In genomic region chr17:2786176-2786881, GRCh38 we compare ENCODE assay signal across 8 cellular contexts. TPM values are rescaled to one million over a fixed set of nuclear protein-coding genes. Genes with fewer than 3 reads are reported as not detected.
DNase-seq lines count a peak whose midpoint lies in the region; ATAC-seq, FAIRE-seq and TF ChIP-seq lines count a peak whose summit lies in the region.

No MANE protein-coding gene starts in this region.

- FAIRE-seq in TTC549 (lab: Jason Lieb, UNC): peak; percentile 42

- H3K27me3 ChIP-seq in skeletal muscle satellite cell (ENCODE audit: control insufficient read depth, insufficient read depth, low read length): peaks cover 14% of the 10 kb centered on the region

- peak overlapping the region; percentile 31 for H3K4me2 ChIP-seq in skeletal muscle satellite cell (ENCODE audit: low read length)

- peaks cover 5% of the 10 kb centered on the region for H3K4me1 ChIP-seq in skeletal muscle satellite cell (ENCODE audit: control insufficient read depth, insufficient read depth, low read length)

- H3K4me3 ChIP-seq in astrocyte of the spinal cord (ENCODE audit: low read depth, low read length): no peak overlapping the region
- H3K4me3 ChIP-seq in skeletal muscle satellite cell (ENCODE audit: low read length): no peak overlapping the region

- no peaks in the 10 kb centered on the region for H3K36me3 ChIP-seq in skeletal muscle satellite cell (ENCODE audit: insufficient read depth, low read length)

- ATAC-seq in HG03025 (IDR thresholded peaks at IDR 0.05; ENCODE audit: low FRiP score, unreplicated experiment) (peak; percentile 59), GM19324 (IDR thresholded peaks at IDR 0.05; ENCODE audit: low FRiP score, unreplicated experiment) (no peak)

- H3K9me3 ChIP-seq in skeletal muscle satellite cell (replicated peaks; ENCODE audit: low read length): no peaks in the 10 kb centered on the region

- TF ChIP-seq CTCF in astrocyte of the spinal cord (IDR thresholded peaks at IDR 0.05; ENCODE audit: low read depth, low read length): peak; percentile 90

- peak; percentile 74 for DNase-seq in EH (ENCODE audit: low read depth)
- DNase-seq in NCI-H2171 treated with DMSO at 0.1 percent for 48 hours (lab: John Stamatoyannopoulos, UW): peak; percentile 94
- DNase-seq in astrocyte of the spinal cord (ENCODE audit: low read depth, low spot score): peak; percentile 72
- DNase-seq in hypothalamus (lab: John Stamatoyannopoulos, UW): peak in 46 of 51 donors; percentile 4 to 88 (median 46)

- in situ Hi-C loops in astrocyte of the spinal cord (cut with HindIII; ENCODE audit: low sequenced_read_pairs): no loop called here

- no peak overlapping the region for H3K9ac ChIP-seq in skeletal muscle satellite cell (ENCODE audit: low read depth, low read length)

RNA-seq across cellular contexts. Expression of gene RAP1GAP2, which starts 9.9 kb away (rescaled TPM):
- total RNA-seq in skeletal muscle satellite cell (2012; rRNA removed): 1.7 and 2.0 TPM in 2 replicates

RNA-seq across cellular contexts. Expression of gene CCDC92B, which starts 36.9 kb away (rescaled TPM):
- total RNA-seq in skeletal muscle satellite cell (2012; rRNA removed): not detected in 2 replicates
